In the genomic region with DNA sequence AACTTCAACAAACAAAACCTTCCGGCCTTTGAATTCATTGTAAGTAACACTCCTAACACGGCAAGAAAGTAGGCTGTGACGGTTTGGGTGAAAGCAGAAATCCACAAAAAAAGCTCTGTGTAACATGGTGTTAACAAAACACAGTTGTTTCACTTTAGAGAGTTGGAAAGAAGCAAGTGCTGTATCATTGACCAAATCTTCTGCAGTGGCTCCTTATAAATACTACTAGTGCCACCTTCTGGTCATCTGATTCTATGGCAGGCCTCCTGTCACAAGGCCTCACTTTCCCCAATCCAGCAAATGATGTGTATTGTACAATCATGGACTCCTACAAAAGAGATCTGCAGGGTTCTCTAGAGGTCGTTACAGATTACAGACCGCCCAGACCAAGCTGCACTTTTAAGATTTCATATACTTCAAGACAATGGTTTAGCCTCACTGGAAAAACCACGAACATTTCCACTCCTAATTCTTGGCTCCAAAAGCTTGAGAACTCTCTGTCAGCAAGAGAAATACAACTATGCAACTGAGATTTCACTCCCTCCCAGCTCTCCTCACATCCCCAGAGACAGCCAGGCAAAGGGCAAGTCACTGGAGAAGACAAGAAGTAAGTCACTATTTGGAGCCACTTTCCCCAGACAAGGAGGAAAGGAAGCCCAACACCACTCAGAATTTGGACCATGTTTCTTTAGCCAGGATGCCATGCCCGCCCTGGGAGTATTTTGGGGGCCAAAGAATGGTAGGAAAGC, we compare ENCODE assay signal across 8 cellular contexts.
DNase-seq lines count a peak whose midpoint lies in the region; ATAC-seq, FAIRE-seq and TF ChIP-seq lines count a peak whose summit lies in the region.

No MANE protein-coding gene starts in this region.

- H3K36me3 Mint-ChIP-seq in CD4-positive, alpha-beta T cell (ENCODE audit: low read depth) = no peaks in the 10 kb centered on the region
- no peaks in the 10 kb centered on the region for H3K36me3 Mint-ChIP-seq in nephron progenitor cell (ENCODE audit: low read depth)

- H3K4me3 ChIP-seq in fibroblast of mammary gland (ENCODE audit: control insufficient read depth, low read depth, low read length) = no peak overlapping the region

- intact Hi-C loops in CD4-positive, alpha-beta T cell (cut with DNase I, micrococcal nuclease) = no loop called here

- no peak overlapping the region for H3K4me3 Mint-ChIP-seq in CD4-positive, alpha-beta T cell
- no peak overlapping the region for H3K4me3 Mint-ChIP-seq in nephron progenitor cell

- H3K9me3 Mint-ChIP-seq in CD4-positive, alpha-beta T cell = no peaks in the 10 kb centered on the region
- no peaks in the 10 kb centered on the region for H3K9me3 Mint-ChIP-seq in nephron progenitor cell

- H3K27ac ChIP-seq in CD4-positive, alpha-beta T cell (ENCODE audit: low read depth, low read length) = no peak overlapping the region

- POLR2A ChIA-PET in CD4-positive, alpha-beta T cell (lab: Charles Lee) = interaction anchor here (0.7 kb wide), 1 partner anchor 259 kb away, joined by 3 read pairs; no protein-coding TSS in a partner anchor

- no peak for DNase-seq in CD4-positive, alpha-beta T cell
- DNase-seq in NCI-H146 (lab: John Stamatoyannopoulos, UW) = peak; percentile 30
- peak; percentile 73 for DNase-seq in fibroblast of mammary gland (ENCODE audit: low read depth)
- peak; percentile 21 for DNase-seq in nephron progenitor cell
- no peak for DNase-seq in activated gamma-delta T cell treated with Interleukin-2 at 50 U/mL for 16 hours

- no peak overlapping the region for H3K27ac Mint-ChIP-seq in CD4-positive, alpha-beta T cell
- H3K27ac Mint-ChIP-seq in nephron progenitor cell = peak overlapping the region; percentile 87

- no peaks in the 10 kb centered on the region for H3K9me3 ChIP-seq in CD4-positive, alpha-beta T cell (ENCODE audit: control insufficient read depth, low read length)

- FAIRE-seq in TTC549 (lab: Jason Lieb, UNC) = peak; percentile 87

- no peak for ATAC-seq in CD4-positive, alpha-beta T cell (ENCODE audit: poor library complexity)
- ATAC-seq in GM18519 (IDR thresholded peaks at IDR 0.05; ENCODE audit: low FRiP score, unreplicated experiment) = peak; percentile 96
- ATAC-seq in HG02938 (IDR thresholded peaks at IDR 0.05; ENCODE audit: unreplicated experiment) = peak; percentile 98

- CTCF ChIA-PET in CD4-positive, alpha-beta T cell (lab: Charles Lee) = no interaction called here

- peak; percentile 57 for TF ChIP-seq CTCF in CD4-positive, alpha-beta T cell (IDR thresholded peaks at IDR 0.05)
- TF ChIP-seq CTCF in fibroblast of mammary gland (conservative IDR thresholded peaks at IDR 0.05; ENCODE audit: control insufficient read depth, insufficient read depth, low read depth, low read length) = peak; percentile 90
- peak; percentile 78 for TF ChIP-seq CTCF in nephron progenitor cell (IDR thresholded peaks at IDR 0.05)

- no peaks in the 10 kb centered on the region for H3K4me1 Mint-ChIP-seq in CD4-positive, alpha-beta T cell (ENCODE audit: low read depth)
- peaks cover 57% of the 10 kb centered on the region for H3K4me1 Mint-ChIP-seq in nephron progenitor cell

- no peaks in the 10 kb centered on the region for H3K27me3 ChIP-seq in CD4-positive, alpha-beta T cell (ENCODE audit: control insufficient read depth, insufficient read depth, low read length)

- peaks cover 4% of the 10 kb centered on the region for H3K27me3 Mint-ChIP-seq in CD4-positive, alpha-beta T cell
- no peaks in the 10 kb centered on the region for H3K27me3 Mint-ChIP-seq in nephron progenitor cell (ENCODE audit: low read depth, poor library complexity)

Comparison
In these comparisons a context has a peak if more than half of its experiments do, and no peak if none do; other contexts are left out.
1. DNase-seq: peak in NCI-H146 (single experiment), fibroblast of mammary gland (single experiment) and nephron progenitor cell (single experiment); none in CD4-positive, alpha-beta T cell (0 of 10) and activated gamma-delta T cell treated with Interleukin-2 at 50 U/mL for 16 hours (single experiment).
2. Peak in every context shown above with its lines, with median percentiles within 50 percentile points of each other: CTCF ChIP-seq.